8 cellular contexts compared by ENCODE assay signal in genomic region chr14:104688755-104689619, GRCh38. TPM values are rescaled to one million over a fixed set of nuclear protein-coding genes. Genes with fewer than 3 reads are reported as not detected.
A peak's percentile ranks its signal among the peaks of the same experiment; 100 is the strongest.
DNase-seq lines count a peak whose midpoint lies in the region; ATAC-seq and TF ChIP-seq lines count a peak whose summit lies in the region.

TSS of gene INF2 (plus strand) at chr14:104689618. CDS start at chr14:104701366, 11,748 bp downstream.

- peaks cover 40% of the 10 kb centered on the region for H3K36me3 ChIP-seq in SJSA1
- H3K36me3 ChIP-seq in adrenal gland (replicated peaks in 1 of 2), result no peaks in the 10 kb centered on the region
- H3K36me3 ChIP-seq in heart left ventricle, result peaks cover 0 to 6% (median 0%) of the 10 kb centered on the region in 9 donors
- H3K36me3 ChIP-seq in parathyroid adenoma (ENCODE audit: control insufficient read depth, insufficient read depth, low read length), result no peaks in the 10 kb centered on the region

- H2AFZ ChIP-seq in parathyroid adenoma, result peak within 1 kb of the TSS; percentile 97

- H3K27me3 ChIP-seq in SJSA1 (replicated peaks), result no peaks in the 10 kb centered on the region
- H3K27me3 ChIP-seq in adrenal gland, result no peaks in the 10 kb centered on the region
- no peaks in the 10 kb centered on the region for H3K27me3 ChIP-seq in heart left ventricle
- H3K27me3 ChIP-seq in parathyroid adenoma (ENCODE audit: control insufficient read depth, insufficient read depth, low read length), result no peaks in the 10 kb centered on the region

- H3K4me3 ChIP-seq in SJSA1, result peak within 1 kb of the TSS; percentile 99
- peak within 1 kb of the TSS; percentile 44 to 99 (median 67) for H3K4me3 ChIP-seq in adrenal gland
- H3K4me3 ChIP-seq in heart left ventricle, result peak within 1 kb of the TSS; percentile 71 to 100 (median 93)
- peak within 1 kb of the TSS; percentile 79 for H3K4me3 ChIP-seq in parathyroid adenoma (ENCODE audit: low read depth, low read length)

- H3K4me2 ChIP-seq in parathyroid adenoma (ENCODE audit: low read length), result peak within 1 kb of the TSS; percentile 98

- WGBS in adrenal gland, 4 donors, result 0 to 21% (median 10%) methylated on average over 4 to 61 of the region's 61 CpGs
- 7 to 33% (median 10%) methylated on average over 16 to 61 of the region's 61 CpGs for WGBS in heart left ventricle, 4 donors

- DNase-seq in ELR (ENCODE audit: low read depth) (peak; percentile 77), SJSA1 (ENCODE audit: low read depth in 1 of 2, low spot score in 2 of 2) (peak in 1 of 2 experiments; percentile 53), adrenal gland (peak; percentile 61 to 81 (median 68)), heart left ventricle (peak; percentile 71 to 83 (median 79))

- intact Hi-C loops in adrenal gland (cut with DNase I), result no loop called here
- intact Hi-C loops in heart left ventricle (cut with DNase I), result no loop called here

- H3K4me1 ChIP-seq in SJSA1 (replicated peaks), result peaks cover 41% of the 10 kb centered on the region
- H3K4me1 ChIP-seq in adrenal gland (replicated peaks in 1 of 2), result peaks cover 30 to 57% of the 10 kb centered on the region in 2 donors
- peaks cover 9 to 71% (median 55%) of the 10 kb centered on the region in 12 donors for H3K4me1 ChIP-seq in heart left ventricle
- peaks cover 11% of the 10 kb centered on the region for H3K4me1 ChIP-seq in parathyroid adenoma

- no peak within 1 kb of the TSS for H3K9ac ChIP-seq in parathyroid adenoma

- TF ChIP-seq CTCF in adrenal gland (IDR thresholded peaks at IDR 0.05) (no peak), heart left ventricle (IDR thresholded peaks at IDR 0.05) (peak in 3 of 12 donors; percentile 5 to 23 (median 8)), parathyroid adenoma (IDR thresholded peaks at IDR 0.05) (no peak)

- peaks cover 3% of the 10 kb centered on the region for H3K79me2 ChIP-seq in parathyroid adenoma

- peak within 1 kb of the TSS; percentile 42 for H3K27ac ChIP-seq in SJSA1
- peak within 1 kb of the TSS; percentile 48 to 94 (median 87) for H3K27ac ChIP-seq in adrenal gland
- peak within 1 kb of the TSS; percentile 55 to 93 (median 86) for H3K27ac ChIP-seq in heart left ventricle
- peak within 1 kb of the TSS; percentile 34 for H3K27ac ChIP-seq in parathyroid adenoma

- TF ChIP-seq POLR2A in adrenal gland (IDR thresholded peaks at IDR 0.05), result no peak
- TF ChIP-seq POLR2A in heart left ventricle (IDR thresholded peaks at IDR 0.05), result no peak

- ATAC-seq in HG03442 (IDR thresholded peaks at IDR 0.05; ENCODE audit: unreplicated experiment) (peak; percentile 38), heart left ventricle (peak in 3 of 4 donors; percentile 61 to 78 (median 66)), GM19328 (IDR thresholded peaks at IDR 0.05; ENCODE audit: unreplicated experiment) (no peak), HG03280 (IDR thresholded peaks at IDR 0.05; ENCODE audit: unreplicated experiment) (no peak)

- no peaks in the 10 kb centered on the region for H3K9me3 ChIP-seq in SJSA1 (replicated peaks)
- no peaks in the 10 kb centered on the region for H3K9me3 ChIP-seq in adrenal gland (replicated peaks in 1 of 3)
- no peaks in the 10 kb centered on the region for H3K9me3 ChIP-seq in heart left ventricle
- no peaks in the 10 kb centered on the region for H3K9me3 ChIP-seq in parathyroid adenoma (ENCODE audit: control insufficient read depth, low read length)

RNA-seq across cellular contexts. Expression of gene INF2, which starts in this region (rescaled TPM):
- 26.3 and 37.3 TPM in 2 replicates for total RNA-seq in SJSA1 (2014; rRNA removed; shearing (Covaris generic))
- 10 to 100 TPM; 36.8 to 72.9 (median 62.0) TPM for total RNA-seq in adrenal gland
- polyA plus RNA-seq in adrenal gland, result 100 to 1,000 TPM in 2 of 3 donors, 10 to 100 TPM in 1; 16.3 to 217 (median 117) TPM
- 10 to 100 TPM; 26.0 to 58.9 (median 28.8) TPM for total RNA-seq in heart left ventricle
- polyA plus RNA-seq in heart left ventricle, result 10 to 100 TPM; 27.3 to 32.5 TPM

Comparison
In these comparisons a context has a peak if more than half of its experiments do, and no peak if none do; other contexts are left out.
1. ATAC-seq: peak in HG03442 (single experiment) and heart left ventricle (3 of 4); none in GM19328 (single experiment) and HG03280 (single experiment).
2. H3K27ac ChIP-seq: peak in every context shown above with its lines; median percentile 87 in adrenal gland; 86 in heart left ventricle; 42 in SJSA1; 34 in parathyroid adenoma.
3. Peak in every context shown above with its lines, with median percentiles within 50 percentile points of each other: H3K4me3 ChIP-seq.